ENCODE assay signal across 9 cellular contexts in the genomic region with DNA sequence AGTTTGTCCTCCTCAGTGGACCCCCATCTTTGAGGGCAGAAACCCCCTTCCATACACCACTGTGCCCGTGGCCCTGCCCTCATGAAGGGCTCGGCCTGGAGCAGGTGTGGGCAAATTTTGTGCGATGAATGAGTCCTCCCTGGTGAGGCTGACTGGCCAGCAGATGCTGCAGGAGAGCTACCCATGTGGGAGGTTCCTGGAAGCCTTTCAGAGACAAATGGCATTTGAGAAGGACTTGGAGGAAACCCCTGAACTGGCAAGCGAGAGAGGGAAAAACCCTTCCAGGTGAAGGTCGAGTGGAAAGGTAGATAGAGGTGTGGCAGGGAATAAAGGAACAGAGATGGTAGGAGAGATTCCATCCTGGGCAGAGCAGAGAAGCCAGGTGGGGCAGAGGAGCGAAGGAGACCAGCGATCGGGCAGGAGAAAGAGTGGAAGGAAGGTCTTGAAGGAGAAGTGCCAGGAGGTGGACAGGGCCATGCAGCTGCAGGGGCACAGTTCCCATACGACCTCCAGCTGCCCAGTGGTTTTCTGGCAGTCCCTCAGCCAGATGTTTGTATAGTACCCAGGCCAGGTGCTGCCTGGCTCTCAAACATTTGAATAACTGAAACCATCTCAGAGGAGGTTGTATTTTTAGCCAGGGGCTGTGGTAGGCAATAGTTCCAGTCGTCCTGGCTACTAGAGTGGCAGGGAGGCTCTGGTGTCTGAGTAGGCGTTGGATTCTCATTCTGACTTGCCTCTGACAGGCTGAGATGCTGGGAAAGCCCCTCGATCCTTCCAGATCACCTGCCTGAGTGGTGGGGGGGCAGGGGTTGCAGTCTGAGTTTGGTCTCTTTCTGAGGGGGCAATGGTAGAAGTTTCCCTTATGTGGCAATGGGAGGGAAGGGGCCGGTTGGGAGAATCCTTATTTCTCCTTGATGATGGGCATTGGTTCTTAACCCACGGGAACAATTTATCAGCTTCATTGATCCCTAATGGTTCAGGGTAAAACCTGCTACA. TPM values are rescaled to one million over a fixed set of nuclear protein-coding genes. Genes with fewer than 3 reads are reported as not detected.
DNase-seq lines count a peak whose midpoint lies in the region; ATAC-seq, FAIRE-seq and TF ChIP-seq lines count a peak whose summit lies in the region.
"Had no signal": no experiment of that assay in that cellular context is flagged by ENCODE, and none has a peak within 500 bp of the region (broad histone marks: within the 10 kb centered on the region; RNA-seq: fewer than 3 reads in every experiment).

No MANE protein-coding gene starts in this region.

- H3K4me1 ChIP-seq in gastrocnemius medialis = no peaks in the 10 kb centered on the region

- TF ChIP-seq CTCF in GM20000 (IDR thresholded peaks at IDR 0.05; ENCODE audit: extremely low read depth, missing control alignments) (no peak), gastrocnemius medialis (IDR thresholded peaks at IDR 0.05 in 4 of 5, conservative IDR thresholded peaks at IDR 0.05 in 1 of 5) (no peak)

- peaks cover 0 to 7% (median 4%) of the 10 kb centered on the region in 3 donors for H3K27me3 ChIP-seq in gastrocnemius medialis

- H3K27ac ChIP-seq in gastrocnemius medialis = no peak overlapping the region

- DNase-seq in GM20000 (ENCODE audit: low spot score) (peak; percentile 87), left colon (no peak), gastrocnemius medialis (no peak), cerebellum (ENCODE audit: low spot score) (no peak), frontal cortex (ENCODE audit: low spot score in 2 of 2) (no peak), NCI-H1048 (lab: John Stamatoyannopoulos, UW) (no peak)
- DNase-seq: effector CD4-positive, alpha-beta T cell had no signal

- H3K36me3 ChIP-seq in gastrocnemius medialis = no peaks in the 10 kb centered on the region

- TF ChIP-seq POLR2A in gastrocnemius medialis (IDR thresholded peaks at IDR 0.05) = no peak

- FAIRE-seq in frontal cortex (lab: Jason Lieb, UNC) = no peak

- intact Hi-C loops in left colon (cut with DNase I, micrococcal nuclease) (no loop called here), gastrocnemius medialis (cut with DNase I; ENCODE audit: low total_unique reads) (no loop called here)

- in situ Hi-C loops in gastrocnemius medialis (cut with MboI; ENCODE audit: low sequenced_read_pairs in 4 of 4) = no loop called here

- ATAC-seq in GM18511 (IDR thresholded peaks at IDR 0.05; ENCODE audit: unreplicated experiment) (peak; percentile 93), HG03196 (IDR thresholded peaks at IDR 0.05; ENCODE audit: unreplicated experiment) (peak; percentile 97), left colon (peak; percentile 26), gastrocnemius medialis (no peak)

- peaks cover 0 to 6% (median 0%) of the 10 kb centered on the region in 3 donors for H3K9me3 ChIP-seq in gastrocnemius medialis

- no peak overlapping the region for H3K4me3 ChIP-seq in gastrocnemius medialis

RNA-seq across cellular contexts. Expression of gene FBXL14, which starts 40.1 kb away (rescaled TPM):
- 10 to 100 TPM; 32.6 to 40.8 TPM for total RNA-seq in left colon
- total RNA-seq in gastrocnemius medialis = 10 to 100 TPM in 1 of 4 donors, 1 to 10 TPM in 3; 5.8 to 11.5 (median 7.4) TPM
- total RNA-seq in cerebellum = 17.2 TPM
- total RNA-seq in frontal cortex = 17.5 TPM

Comparison
In these comparisons a context has a peak if more than half of its experiments do, and no peak if none do; other contexts are left out.
1. ATAC-seq: peak in GM18511 (single experiment), HG03196 (single experiment) and left colon (single experiment); none in gastrocnemius medialis (0 of 2).